ENCODE assay signal across 1 cellular context in the genomic region with DNA sequence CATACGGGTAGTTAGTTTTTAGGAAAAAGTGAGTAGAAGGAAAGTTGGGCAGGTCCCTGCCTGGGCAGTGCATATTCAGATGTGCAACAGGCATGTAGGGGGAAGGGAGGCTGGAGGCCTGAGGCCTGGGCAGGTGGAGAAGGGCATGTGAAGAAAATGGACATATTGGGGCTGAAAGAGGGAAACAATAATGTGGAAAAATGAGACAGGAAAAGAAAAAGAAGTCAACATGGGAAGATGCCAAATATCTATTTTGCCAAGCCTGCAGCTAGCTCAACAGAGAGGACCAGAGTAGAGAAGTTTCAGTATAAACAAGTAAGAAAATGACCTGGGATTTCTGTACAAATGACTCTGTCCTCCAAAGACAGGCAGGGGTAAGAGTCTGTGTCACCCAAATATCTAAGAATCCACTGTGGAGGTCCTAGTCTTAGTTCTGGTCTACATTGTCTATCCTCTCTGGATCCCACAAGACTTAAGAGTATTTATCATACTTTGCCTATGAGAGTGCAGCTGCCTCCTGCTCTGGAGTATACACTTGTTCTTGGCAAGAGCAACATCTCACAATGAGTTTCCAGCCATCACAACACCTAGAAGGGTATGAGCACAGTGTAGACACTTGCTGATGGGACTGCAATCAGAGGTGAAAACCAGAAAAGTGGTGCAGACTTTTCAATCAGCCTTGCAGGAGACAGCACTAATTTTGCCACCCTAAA.
TF ChIP-seq lines count a peak whose summit lies in the region.

No MANE protein-coding gene starts in this region.

TF ChIP-seq in GM23338, 12 proteins besides CTCF, POLR2A, EP300 and RAD21 (continued from another document):
- TF ChIP-seq ZNF462 (CRISPR knock-in tag; IDR thresholded peaks at IDR 0.05), result no peak
- TF ChIP-seq JUNB (IDR thresholded peaks at IDR 0.05; ENCODE audit: unreplicated experiment), result no peak
- TF ChIP-seq ZNF114 (CRISPR knock-in tag; IDR thresholded peaks at IDR 0.05), result no peak
- TF ChIP-seq REST (IDR thresholded peaks at IDR 0.05; ENCODE audit: unreplicated experiment), result no peak
TF ChIP-seq in GM23338: peak in this region for 0.
